Comparison of ENCODE assay signal across 20 cellular contexts in the genomic region with DNA sequence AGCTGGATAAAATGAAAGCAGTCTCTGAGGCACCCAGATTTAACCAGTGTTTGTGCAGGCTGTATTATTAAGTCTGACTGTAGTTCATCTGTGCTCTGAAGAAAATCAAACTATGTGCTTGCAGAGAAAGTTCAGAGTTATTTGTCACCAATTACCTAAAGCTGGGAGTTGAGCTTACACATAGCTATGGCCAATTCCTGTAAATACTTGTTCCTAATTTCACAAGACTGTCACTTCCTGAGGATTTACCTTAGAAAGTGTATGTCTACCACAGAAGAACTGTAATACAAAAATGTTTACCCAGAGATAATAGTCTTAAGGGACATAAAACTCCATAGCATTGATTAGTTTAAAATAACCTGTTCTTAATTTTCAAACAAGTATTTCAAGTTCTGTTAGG.
"Had no signal": no experiment of that assay in that cellular context is flagged by ENCODE, and none has a peak within 500 bp of the region (broad histone marks: within the 10 kb centered on the region; RNA-seq: fewer than 3 reads in every experiment).

No MANE protein-coding gene starts in this region.

- ATAC-seq: activated T-cell treated with anti-CD3 and anti-CD28 coated beads, Interleukin-2, amount 50 U/mL, for 72 hours; effector memory CD8-positive, alpha-beta T cell; heart right ventricle; left ventricle myocardium superior; natural killer cell; pancreas; sciatic nerve; stimulated activated effector memory CD8-positive, alpha-beta T cell treated with anti-CD3 and anti-CD28 coated beads, Interleukin-12 subunit alpha, Interleukin-12 subunit beta, amount 100 ng/mL, for 72 hours had no signal

- H3K4me3 Mint-ChIP-seq: activated T-cell treated with anti-CD3 and anti-CD28 coated beads, Interleukin-2, amount 50 U/mL, for 72 hours; effector memory CD8-positive, alpha-beta T cell; immature natural killer cell; memory B cell; natural killer cell; stimulated activated effector memory CD8-positive, alpha-beta T cell treated with anti-CD3 and anti-CD28 coated beads, Interleukin-12 subunit alpha, Interleukin-12 subunit beta, amount 100 ng/mL, for 72 hours; type B pancreatic cell had no signal

- DNase-seq: activated CD4-positive, alpha-beta T cell treated with anti-CD3 and anti-CD28 coated beads for 1 hour; activated CD4-positive, alpha-beta T cell treated with anti-CD3 and anti-CD28 coated beads, Interleukin-2, amount 50 U/mL, for 4 hours; activated effector memory CD4-positive, alpha-beta T cell treated with anti-CD3 and anti-CD28 coated beads, Interleukin-2, amount 50 U/mL, for 16 hours; activated naive CD4-positive, alpha-beta T cell treated with anti-CD3 and anti-CD28 coated beads, Interleukin-2, amount 50 U/mL, for 16 hours; activated T-cell treated with anti-CD3 and anti-CD28 coated beads, Interleukin-2, amount 50 U/mL, for 72 hours; effector memory CD8-positive, alpha-beta T cell; heart right ventricle; immature natural killer cell; left ventricle myocardium superior; natural killer cell; pancreas; SK-N-SH; stimulated activated CD4-positive, alpha-beta T cell treated with anti-CD3 and anti-CD28 coated beads, Interleukin-4, amount 100 ng/mL, for 24 hours; stomach had no signal

- H3K4me1 ChIP-seq: pancreas, stomach had no signal

- H3K27me3 ChIP-seq: ascending aorta, heart right ventricle, neutrophil, pancreas, stomach had no signal

- H3K36me3 ChIP-seq: ascending aorta, heart right ventricle, neutrophil, pancreas, stomach had no signal

- H3K4me1 Mint-ChIP-seq: immature natural killer cell; memory B cell; natural killer cell; stimulated activated effector memory CD8-positive, alpha-beta T cell treated with anti-CD3 and anti-CD28 coated beads, Interleukin-12 subunit alpha, Interleukin-12 subunit beta, amount 100 ng/mL, for 72 hours had no signal

- H3K27me3 Mint-ChIP-seq: type B pancreatic cell had no signal

- H3K36me3 Mint-ChIP-seq: immature natural killer cell; natural killer cell; stimulated activated effector memory CD8-positive, alpha-beta T cell treated with anti-CD3 and anti-CD28 coated beads, Interleukin-12 subunit alpha, Interleukin-12 subunit beta, amount 100 ng/mL, for 72 hours had no signal

- H3K9me2 ChIP-seq: SK-N-SH had no signal

- H3K27ac Mint-ChIP-seq: activated T-cell treated with anti-CD3 and anti-CD28 coated beads, Interleukin-2, amount 50 U/mL, for 72 hours; effector memory CD8-positive, alpha-beta T cell; immature natural killer cell; memory B cell; natural killer cell; stimulated activated effector memory CD8-positive, alpha-beta T cell treated with anti-CD3 and anti-CD28 coated beads, Interleukin-12 subunit alpha, Interleukin-12 subunit beta, amount 100 ng/mL, for 72 hours; type B pancreatic cell had no signal

- H3K27ac ChIP-seq: neutrophil, pancreas, stomach had no signal

- H3K9ac ChIP-seq: SK-N-SH had no signal

- H3K4me2 ChIP-seq: SK-N-SH had no signal

- H3K9me3 ChIP-seq: neutrophil, SK-N-SH had no signal

- H3K4me3 ChIP-seq: heart right ventricle, pancreas, stomach had no signal
